In genomic region chr6:139325003-139325600, GRCh38 we compare ENCODE assay signal across 10 cellular contexts.
A peak's percentile ranks its signal among the peaks of the same experiment; 100 is the strongest.
DNase-seq lines count a peak whose midpoint lies in the region; ATAC-seq and TF ChIP-seq lines count a peak whose summit lies in the region.
"Had no signal": no experiment of that assay in that cellular context is flagged by ENCODE, and none has a peak within 500 bp of the region (broad histone marks: within the 10 kb centered on the region; RNA-seq: fewer than 3 reads in every experiment).

No MANE protein-coding gene starts in this region.

- H3K4me3 ChIP-seq in GM06990 (replicated peaks; ENCODE audit: low read depth, low read length): no peak overlapping the region

- no peaks in the 10 kb centered on the region for H3K27me3 ChIP-seq in GM06990 (replicated peaks; ENCODE audit: control insufficient read depth, insufficient read depth, low read length)

- ATAC-seq in GM21423 (IDR thresholded peaks at IDR 0.05; ENCODE audit: unreplicated experiment) (peak; percentile 39), HG03571 (IDR thresholded peaks at IDR 0.05; ENCODE audit: unreplicated experiment) (peak; percentile 31)

- DNase-seq in GM06990 (ENCODE audit: extremely low read depth, insufficient read length) (peak; percentile 37), germinal center (ENCODE audit: low spot score) (peak; percentile 64), NCI-H2107 (lab: John Stamatoyannopoulos, UW) (no peak), GM03348 (ENCODE audit: low spot score) (no peak), LoVo (ENCODE audit: low spot score) (no peak), DMS79 (lab: John Stamatoyannopoulos, UW) (no peak)
- DNase-seq: activated effector memory CD4-positive, alpha-beta T cell treated with anti-CD3 and anti-CD28 coated beads, Interleukin-2, amount 50 U/mL, for 16 hours; EL had no signal

- TF ChIP-seq CTCF in GM06990 (IDR thresholded peaks at IDR 0.05; ENCODE audit: insufficient read depth, low read length, poor library complexity, severe bottlenecking): no peak

- no peaks in the 10 kb centered on the region for H3K36me3 ChIP-seq in GM06990 (ENCODE audit: control insufficient read depth, insufficient read depth, low read length)

Comparison
In these comparisons a context has a peak if more than half of its experiments do, and no peak if none do; other contexts are left out.
1. DNase-seq: peak in GM06990 (single experiment) and germinal center (single experiment); none in NCI-H2107 (single experiment), GM03348 (single experiment), LoVo (single experiment) and DMS79 (single experiment).